8 cellular contexts compared by ENCODE assay signal in genomic region chr11:62839050-62840015, GRCh38. TPM values are rescaled to one million over a fixed set of nuclear protein-coding genes. Genes with fewer than 3 reads are reported as not detected.
DNase-seq lines count a peak whose midpoint lies in the region; ATAC-seq, FAIRE-seq and TF ChIP-seq lines count a peak whose summit lies in the region.

TSS of gene WDR74 (minus strand) at chr11:62839590. CDS start at chr11:62839570, 20 bp downstream.

- peak; percentile 93 for TF ChIP-seq POLR2A in HCT116 (IDR thresholded peaks at IDR 0.05; ENCODE audit: borderline replicate concordance, extremely low read depth, insufficient read depth, insufficient read length)

- POLR2A ChIA-PET in HCT116 (lab: Charles Lee): interaction anchor here (0.9 to 3.4 kb wide), 17 partner anchors 7 to 248 kb away, joined by 3 to 343 read pairs (median 28); partner anchors contain the start of genes C11orf98, CSKMT, HNRNPUL2 and NXF1

- H3K4me3 ChIP-seq in HCT116 (replicated peaks in 1 of 2; ENCODE audit: low read depth in 1 of 2, low read length in 2 of 2): peak within 1 kb of the TSS; percentile 82 to 87
- H3K4me3 ChIP-seq in SJCRH30: peak within 1 kb of the TSS; percentile 92
- H3K4me3 ChIP-seq in neutrophil (ENCODE audit: low read depth in 1 of 2, low read length in 1 of 2): peak within 1 kb of the TSS; percentile 89 to 90

- TF ChIP-seq CTCF in HCT116 (IDR thresholded peaks at IDR 0.05 in 2 of 3, conservative IDR thresholded peaks at IDR 0.05 in 1 of 3; ENCODE audit: borderline replicate concordance in 1 of 3, insufficient read depth in 1 of 3, low read depth in 2 of 3, low read length in 2 of 3): no peak
- TF ChIP-seq CTCF in neutrophil (IDR thresholded peaks at IDR 0.05): peak; percentile 36

- H2AFZ ChIP-seq in HCT116 (ENCODE audit: low read depth, low read length, poor library complexity, severe bottlenecking): no peak within 1 kb of the TSS

- BruUV-seq in HCT116 (replicated peaks; lab: Mats Ljungman, UMichigan): TSS peak; percentile 72

- no peaks in the 10 kb centered on the region for H4K20me1 ChIP-seq in HCT116 (ENCODE audit: insufficient read depth)

- no peaks in the 10 kb centered on the region for H3K9me3 ChIP-seq in HCT116 (ENCODE audit: control insufficient read depth in 1 of 2, insufficient read depth in 1 of 2, low read depth in 1 of 2, low read length in 2 of 2)
- H3K9me3 ChIP-seq in SJCRH30 (replicated peaks): no peaks in the 10 kb centered on the region
- no peaks in the 10 kb centered on the region for H3K9me3 ChIP-seq in neutrophil

- H3K27me3 ChIP-seq in HCT116 (ENCODE audit: insufficient read depth, low read length) (no peaks in the 10 kb centered on the region), SJCRH30 (peaks cover 4% of the 10 kb centered on the region; the same call in 1 of the 2 replicates), neutrophil (no peaks in the 10 kb centered on the region)

- ATAC-seq in HCT116: peak; percentile 39

- FAIRE-seq in frontal cortex (lab: Jason Lieb, UNC): no peak

- peak within 1 kb of the TSS; percentile 94 for H3K27ac ChIP-seq in HCT116 (ENCODE audit: low read depth, low read length)
- H3K27ac ChIP-seq in SJCRH30: peak within 1 kb of the TSS; percentile 99
- H3K27ac ChIP-seq in neutrophil: peak within 1 kb of the TSS; percentile 99
- H3K27ac ChIP-seq in substantia nigra (ENCODE audit: low read depth, low read length, poor library complexity, severe bottlenecking): peak within 1 kb of the TSS; percentile 72

- H3K79me2 ChIP-seq in HCT116 (ENCODE audit: insufficient read depth, low read length): peaks cover 52% of the 10 kb centered on the region

- peaks cover 8 to 36% of the 10 kb centered on the region in 2 experiments; a peak in 3 of 4 replicates for H3K4me1 ChIP-seq in HCT116 (ENCODE audit: control insufficient read depth in 1 of 2, insufficient read depth in 2 of 2, low read length in 2 of 2)
- no peaks in the 10 kb centered on the region for H3K4me1 ChIP-seq in SJCRH30
- peaks cover 23 to 38% of the 10 kb centered on the region in 2 experiments for H3K4me1 ChIP-seq in neutrophil (ENCODE audit: control insufficient read depth in 1 of 2, insufficient read depth in 1 of 2, low read depth in 1 of 2, low read length in 1 of 2)

- CTCF ChIA-PET in HCT116 (lab: Charles Lee): interaction anchor here (2.9 kb wide), 1 partner anchor 444 kb away, joined by 11 read pairs; no protein-coding TSS in a partner anchor

- no peaks in the 10 kb centered on the region for H3K9me2 ChIP-seq in HCT116 (ENCODE audit: insufficient read depth)

- H3K36me3 ChIP-seq in HCT116 (ENCODE audit: control insufficient read depth in 1 of 2, insufficient read depth in 2 of 2, low read length in 2 of 2) (peaks cover 9 to 32% of the 10 kb centered on the region in 2 experiments), SJCRH30 (peaks cover 9% of the 10 kb centered on the region; the same call in 1 of the 2 replicates), neutrophil (no peaks in the 10 kb centered on the region)

- TF ChIP-seq RAD21 in HCT116 (IDR thresholded peaks at IDR 0.05; ENCODE audit: low read depth): no peak

- peak; percentile 85 for DNase-seq in GDM1 (lab: John Stamatoyannopoulos, UW)
- peak; percentile 80 for DNase-seq in HCT116 (ENCODE audit: low read depth, low spot score)
- DNase-seq in MV-4-11 (lab: John Stamatoyannopoulos, UW): peak; percentile 93
- DNase-seq in SJCRH30: peak; percentile 84 to 90
- peak; percentile 82 for DNase-seq in activated gamma-delta T cell treated with anti-CD3 and anti-CD28 coated beads, Interleukin-2, amount 50 U/mL, for 16 hours (ENCODE audit: low read depth)
- peak; percentile 85 to 87 for DNase-seq in frontal cortex (ENCODE audit: low spot score in 2 of 2)
- DNase-seq in substantia nigra (lab: John Stamatoyannopoulos, UW): peak; percentile 59 to 98 (median 89)

- peak within 1 kb of the TSS; percentile 98 for H3K9ac ChIP-seq in HCT116 (ENCODE audit: low read length)

- intact Hi-C loops in HCT116 (cut with micrococcal nuclease): loop anchor here (1.0 to 5.0 kb wide), 3 partner anchors 51 to 282 kb away; partner anchors contain the start of gene TTC9C

- RAD21 ChIA-PET in HCT116 (lab: Charles Lee; ENCODE audit: low non-redundant PET in 1 of 2, low total read pairs in 2 of 2, uncharacterized antibody in 2 of 2, unreplicated experiment in 2 of 2): no interaction called here

- H3K4me2 ChIP-seq in HCT116 (ENCODE audit: low read length): peak within 1 kb of the TSS; percentile 92

TF ChIP-seq in HCT116, 20 proteins besides CTCF, POLR2A, EP300 and RAD21:
- TF ChIP-seq POLR2AphosphoS5 (IDR thresholded peaks at IDR 0.05; ENCODE audit: low read depth, low read length): peak; percentile 95
- TF ChIP-seq ZBTB33 (IDR thresholded peaks at IDR 0.05; ENCODE audit: extremely low read depth, insufficient replicate concordance, low read length): peak; percentile 4
- peak; percentile 76 for TF ChIP-seq TCF7L2 (IDR thresholded peaks at IDR 0.05; ENCODE audit: borderline replicate concordance, extremely low read depth, insufficient read depth, insufficient read length)
- TF ChIP-seq ELF1 (IDR thresholded peaks at IDR 0.05; ENCODE audit: borderline replicate concordance, low read depth): no peak
- TF ChIP-seq ZFX (IDR thresholded peaks at IDR 0.05): peak; percentile 47; the same call in 1 of the 2 replicates
- peak; percentile 96 for TF ChIP-seq YY1 (IDR thresholded peaks at IDR 0.05; ENCODE audit: extremely low read depth, insufficient replicate concordance, low read depth, low read length)

RNA-seq across cellular contexts. Expression of gene WDR74, which starts in this region (rescaled TPM):
- 111 TPM for total RNA-seq in HCT116 (2021; ENCODE audit: unreplicated experiment)
- 113 and 122 TPM in 2 replicates for polyA plus RNA-seq in HCT116 (2012)
- 46.7 and 50.4 TPM in 2 replicates for total RNA-seq in SJCRH30 (2014; rRNA removed; shearing (Covaris generic))
- 48.5 TPM for total RNA-seq in frontal cortex

Comparison
In these comparisons a context has a peak if more than half of its experiments do, and no peak if none do; other contexts are left out.
1. Peak in every context shown above with its lines: DNase-seq, ATAC-seq, H3K4me3 ChIP-seq and H3K27ac ChIP-seq.